ENCODE assay signal across 17 cellular contexts in the genomic region with DNA sequence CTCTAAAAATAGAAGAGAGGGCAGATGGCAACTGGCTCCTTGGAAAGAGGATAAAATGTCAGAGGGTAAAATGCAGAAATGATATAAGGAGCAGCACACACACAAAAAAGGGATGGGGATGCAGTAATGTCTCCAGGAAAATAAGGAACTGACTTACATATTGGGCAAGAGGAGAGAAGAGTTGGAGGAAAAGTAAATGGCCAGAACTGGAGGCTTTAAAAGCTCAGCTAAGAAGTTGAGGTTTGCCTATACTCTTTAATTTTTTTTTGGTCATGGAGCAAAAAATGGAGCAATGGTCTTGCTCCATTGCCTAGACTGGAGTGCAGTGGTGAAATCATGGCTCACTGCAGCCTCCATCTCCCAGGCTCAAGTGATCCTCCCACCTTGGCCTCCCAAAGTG.
A peak's percentile ranks its signal among the peaks of the same experiment; 100 is the strongest.
DNase-seq lines count a peak whose midpoint lies in the region; ATAC-seq and TF ChIP-seq lines count a peak whose summit lies in the region.
"Had no signal": no experiment of that assay in that cellular context is flagged by ENCODE, and none has a peak within 500 bp of the region (broad histone marks: within the 10 kb centered on the region; RNA-seq: fewer than 3 reads in every experiment).

No MANE protein-coding gene starts in this region.

- H3K14ac ChIP-seq in IMR-90 (replicated peaks; ENCODE audit: low read depth, low read length), result no peak overlapping the region

- H2AK5ac ChIP-seq in IMR-90 (ENCODE audit: low read depth, low read length), result no peak overlapping the region

- no peak overlapping the region for H4K5ac ChIP-seq in IMR-90 (ENCODE audit: low read depth, low read length)

- H2BK15ac ChIP-seq in IMR-90 (ENCODE audit: low read depth, low read length), result no peak overlapping the region

- no peak for ATAC-seq in IMR-90 (ENCODE audit: low read depth)
- no peak for ATAC-seq in sciatic nerve

- no peak for TF ChIP-seq CTCF in IMR-90 (conservative IDR thresholded peaks at IDR 0.05; ENCODE audit: low read depth, low read length)
- no peak for TF ChIP-seq CTCF in fibroblast of the aortic adventitia (IDR thresholded peaks at IDR 0.05; ENCODE audit: insufficient read depth, low read length)
- TF ChIP-seq CTCF in A673 (conservative IDR thresholded peaks at IDR 0.05; ENCODE audit: low read depth, low read length), result no peak

- H3K79me1 ChIP-seq in IMR-90 (ENCODE audit: low read depth in 1 of 2, low read length in 2 of 2), result no peaks in the 10 kb centered on the region

- H3K9me1 ChIP-seq in IMR-90 (ENCODE audit: insufficient read depth, low read length), result no peaks in the 10 kb centered on the region

- H4K91ac ChIP-seq in IMR-90 (ENCODE audit: insufficient read depth, low read depth, low read length), result no peak overlapping the region

- H4K8ac ChIP-seq in IMR-90 (ENCODE audit: low read depth in 2 of 2, low read length in 2 of 2), result no peak overlapping the region

- peak; percentile 28 for DNase-seq in A172 (ENCODE audit: low spot score)
- DNase-seq in IMR-90, result peak; percentile 22
- DNase-seq in SKM-1 (lab: John Stamatoyannopoulos, UW; ENCODE audit: unreplicated experiment), result peak; percentile 73
- DNase-seq in fibroblast of the aortic adventitia (ENCODE audit: low read depth), result peak; percentile 45
- DNase-seq in sciatic nerve (ENCODE audit: low spot score), result no peak
- no peak for DNase-seq in NCI-H526 treated with DMSO at 0.1 percent for 48 hours (lab: John Stamatoyannopoulos, UW)
- DNase-seq in A673 (ENCODE audit: low spot score), result no peak
- no peak for DNase-seq in NCI-H526 (lab: John Stamatoyannopoulos, UW)
- DNase-seq: activated CD4-positive, alpha-beta memory T cell treated with anti-CD3 and anti-CD28 coated beads, Interleukin-2, amount 10 ng/mL, durations not matched to agents 7 days and 5 days; amniotic stem cell; COR-L47; KBM-7; NCI-H187; sigmoid colon; stimulated activated CD4-positive, alpha-beta T cell treated with anti-CD3 and anti-CD28 coated beads, Interleukin-4, amount 100 ng/mL, for 1 hour; tibial artery had no signal

- no peaks in the 10 kb centered on the region for H4K20me1 ChIP-seq in IMR-90 (ENCODE audit: insufficient read depth, low read length)

- H3K27me3 ChIP-seq in IMR-90 (ENCODE audit: control insufficient read depth, insufficient read depth, low read length), result no peaks in the 10 kb centered on the region; the same call in 1 of the 2 replicates
- no peaks in the 10 kb centered on the region for H3K27me3 ChIP-seq in A673 (replicated peaks; ENCODE audit: insufficient read depth, low read depth, low read length, poor library complexity)
- H3K27me3 ChIP-seq: sigmoid colon, SJCRH30, tibial artery had no signal

- TF ChIP-seq POLR2A in IMR-90 (IDR thresholded peaks at IDR 0.05; ENCODE audit: low read depth, low read length), result no peak

- H3K9me3 ChIP-seq in IMR-90 (ENCODE audit: control insufficient read depth, insufficient read depth, low read length), result peaks cover 31% of the 10 kb centered on the region
- peaks cover 12% of the 10 kb centered on the region for H3K9me3 ChIP-seq in A673 (ENCODE audit: low read depth, low read length, poor library complexity, severe bottlenecking)

- no peak for TF ChIP-seq RAD21 in IMR-90 (IDR thresholded peaks at IDR 0.05; ENCODE audit: low read length)

- no peak overlapping the region for H2BK5ac ChIP-seq in IMR-90 (ENCODE audit: low read depth, low read length, poor library complexity, severe bottlenecking)

- CTCF ChIA-PET in IMR-90 (lab: Yijun Ruan, JAX) (no interaction called here), A673 (lab: Charles Lee) (no interaction called here)

- no peak overlapping the region for H2AK9ac ChIP-seq in IMR-90 (replicated peaks; ENCODE audit: low read depth, low read length, poor library complexity)

- H3K4me1 ChIP-seq in IMR-90 (ENCODE audit: control insufficient read depth, insufficient read depth, low read length), result peaks cover 3% of the 10 kb centered on the region; the same call in 1 of the 2 replicates
- H3K4me1 ChIP-seq in A673 (ENCODE audit: insufficient read depth, low read length, poor library complexity, severe bottlenecking), result no peaks in the 10 kb centered on the region
- H3K4me1 ChIP-seq: tibial artery had no signal

- H3K23ac ChIP-seq in IMR-90 (ENCODE audit: low read depth, low read length), result no peak overlapping the region

- no peak overlapping the region for H3K9ac ChIP-seq in IMR-90 (ENCODE audit: low read depth, low read length)

- H3K4ac ChIP-seq in IMR-90 (ENCODE audit: low read depth, low read length), result no peak overlapping the region

- dilution Hi-C loops in IMR-90 (cut with HindIII; ENCODE audit: low sequenced_read_pairs, unreplicated experiment), result no loop called here

- no peak overlapping the region for H3K4me2 ChIP-seq in IMR-90 (ENCODE audit: low read depth, low read length)

- BruUV-seq in IMR-90 (replicated peaks; lab: Mats Ljungman, UMichigan) (no TSS peak), A673 (replicated peaks; lab: Mats Ljungman, UMichigan) (no TSS peak)

- H3K27ac ChIP-seq in IMR-90 (ENCODE audit: insufficient read depth, low read length), result no peak overlapping the region
- no peak overlapping the region for H3K27ac ChIP-seq in A673 (ENCODE audit: low read depth, low read length, poor library complexity, severe bottlenecking)
- H3K27ac ChIP-seq: sigmoid colon, SJCRH30, tibial artery had no signal

- POLR2A ChIA-PET in IMR-90 (lab: Charles Lee; ENCODE audit: unreplicated experiment) (no interaction called here), A673 (lab: Charles Lee; ENCODE audit: low non-redundant PET) (no interaction called here)

- no peak overlapping the region for H2AFZ ChIP-seq in IMR-90 (replicated peaks; ENCODE audit: low read length, poor library complexity)

- no peak overlapping the region for H2BK120ac ChIP-seq in IMR-90 (ENCODE audit: low read depth, low read length)

- intact Hi-C loops in IMR-90 (cut with micrococcal nuclease) (no loop called here), sciatic nerve (cut with DNase I) (no loop called here), A673 (cut with micrococcal nuclease; ENCODE audit: unreplicated experiment) (no loop called here)

- H3K4me3 ChIP-seq in IMR-90 (ENCODE audit: insufficient read depth, low read depth, low read length) (no peak overlapping the region), fibroblast of the aortic adventitia (ENCODE audit: low read depth, low read length) (no peak overlapping the region), A673 (ENCODE audit: low read depth, low read length, poor library complexity, severe bottlenecking) (no peak overlapping the region)
- H3K4me3 ChIP-seq: sigmoid colon, SJCRH30, tibial artery had no signal

- in situ Hi-C loops in IMR-90 (cut with MboI; ENCODE audit: low sequenced_read_pairs), result no loop called here

- no peak overlapping the region for H3K56ac ChIP-seq in IMR-90 (ENCODE audit: extremely low read depth, insufficient read depth, low read length)

- H3K18ac ChIP-seq in IMR-90 (ENCODE audit: low read depth, low read length), result no peak overlapping the region

- H2BK20ac ChIP-seq in IMR-90 (ENCODE audit: low read depth, low read length), result no peak overlapping the region

- H3K36me3 ChIP-seq in IMR-90 (ENCODE audit: control insufficient read depth, insufficient read depth, low read length) (no peaks in the 10 kb centered on the region; the same call in 1 of the 2 replicates), A673 (ENCODE audit: insufficient read depth, low read length, poor library complexity, severe bottlenecking) (no peaks in the 10 kb centered on the region)

TF ChIP-seq in IMR-90, 13 proteins besides CTCF, POLR2A, EP300 and RAD21:
- TF ChIP-seq, protein P1, sequence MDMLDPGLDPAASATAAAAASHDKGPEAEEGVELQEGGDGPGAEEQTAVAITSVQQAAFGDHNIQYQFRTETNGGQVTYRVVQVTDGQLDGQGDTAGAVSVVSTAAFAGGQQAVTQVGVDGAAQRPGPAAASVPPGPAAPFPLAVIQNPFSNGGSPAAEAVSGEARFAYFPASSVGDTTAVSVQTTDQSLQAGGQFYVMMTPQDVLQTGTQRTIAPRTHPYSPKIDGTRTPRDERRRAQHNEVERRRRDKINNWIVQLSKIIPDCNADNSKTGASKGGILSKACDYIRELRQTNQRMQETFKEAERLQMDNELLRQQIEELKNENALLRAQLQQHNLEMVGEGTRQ (IDR thresholded peaks at IDR 0.05; ENCODE audit: low read depth, low read length), result no peak
- TF ChIP-seq ELK1 (IDR thresholded peaks at IDR 0.05; ENCODE audit: borderline replicate concordance, low read depth, low read length), result no peak
- no peak for TF ChIP-seq SMC3 (IDR thresholded peaks at IDR 0.05; ENCODE audit: low read depth, low read length)
- TF ChIP-seq MAZ (IDR thresholded peaks at IDR 0.05; ENCODE audit: borderline replicate concordance, low read depth, low read length), result no peak
- TF ChIP-seq CEBPB (IDR thresholded peaks at IDR 0.05; ENCODE audit: low read depth, low read length), result no peak
TF ChIP-seq in IMR-90: peak in this region for 0.

Comparison
In these comparisons a context has a peak if more than half of its experiments do, and no peak if none do; other contexts are left out.
1. DNase-seq: peak in A172 (single experiment), IMR-90 (single experiment), SKM-1 (single experiment) and fibroblast of the aortic adventitia (single experiment); none in sciatic nerve (single experiment), NCI-H526 treated with DMSO at 0.1 percent for 48 hours (single experiment), A673 (single experiment) and NCI-H526 (0 of 2).